In the genomic region with DNA sequence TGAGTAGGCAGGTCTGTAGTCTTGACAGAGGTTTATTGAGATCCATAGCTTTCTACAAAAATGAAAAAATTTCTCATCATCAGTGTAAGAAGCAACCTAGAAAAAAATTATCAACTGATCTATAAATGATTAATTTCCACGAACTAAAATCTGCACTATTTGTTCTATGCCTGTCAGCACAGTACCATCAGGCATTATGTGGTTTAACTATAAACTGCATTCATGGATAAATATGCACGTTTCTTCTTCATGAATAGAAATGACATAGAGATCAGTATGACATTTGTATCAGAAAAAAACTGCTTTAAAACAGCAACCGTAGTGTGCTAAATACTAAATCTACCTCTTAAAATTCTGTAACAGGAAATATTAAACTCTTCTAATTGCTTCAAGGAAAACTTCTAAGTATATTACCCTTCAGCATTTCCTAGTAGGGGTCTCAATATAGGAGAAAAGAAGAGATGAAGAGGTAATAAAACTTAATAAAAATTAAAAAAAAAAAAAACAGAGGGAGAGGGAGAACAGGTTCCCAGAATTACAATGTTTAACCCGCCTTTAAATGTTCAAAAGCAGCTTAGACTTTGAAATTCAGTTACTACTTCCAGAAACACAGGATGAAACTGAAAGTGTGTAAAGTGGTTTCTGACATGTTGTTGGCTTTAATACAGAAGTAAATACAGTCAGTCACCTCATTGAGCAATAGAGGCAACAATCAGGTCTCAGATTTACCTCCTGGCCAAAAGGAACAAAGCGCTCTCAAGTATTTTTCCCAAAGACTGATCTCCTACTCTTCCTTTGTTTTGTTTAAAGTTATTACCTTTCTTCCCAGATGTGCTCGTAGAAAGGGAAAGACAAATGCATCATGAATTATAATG, we compare ENCODE assay signal across 1 cellular context.
TF ChIP-seq lines count a peak whose summit lies in the region.

No MANE protein-coding gene starts in this region.

TF ChIP-seq in GM23338, 12 proteins besides CTCF, POLR2A, EP300 and RAD21 (continued from another document):
- TF ChIP-seq ZNF462 (CRISPR knock-in tag; IDR thresholded peaks at IDR 0.05) (no peak), ZNF331 (CRISPR knock-in tag; IDR thresholded peaks at IDR 0.05; ENCODE audit: low read depth) (no peak), NANOG (IDR thresholded peaks at IDR 0.05; ENCODE audit: borderline replicate concordance) (no peak), EZH2phosphoT487 (IDR thresholded peaks at IDR 0.05; ENCODE audit: unreplicated experiment) (no peak)
